26 cellular contexts compared by ENCODE assay signal in the genomic region with DNA sequence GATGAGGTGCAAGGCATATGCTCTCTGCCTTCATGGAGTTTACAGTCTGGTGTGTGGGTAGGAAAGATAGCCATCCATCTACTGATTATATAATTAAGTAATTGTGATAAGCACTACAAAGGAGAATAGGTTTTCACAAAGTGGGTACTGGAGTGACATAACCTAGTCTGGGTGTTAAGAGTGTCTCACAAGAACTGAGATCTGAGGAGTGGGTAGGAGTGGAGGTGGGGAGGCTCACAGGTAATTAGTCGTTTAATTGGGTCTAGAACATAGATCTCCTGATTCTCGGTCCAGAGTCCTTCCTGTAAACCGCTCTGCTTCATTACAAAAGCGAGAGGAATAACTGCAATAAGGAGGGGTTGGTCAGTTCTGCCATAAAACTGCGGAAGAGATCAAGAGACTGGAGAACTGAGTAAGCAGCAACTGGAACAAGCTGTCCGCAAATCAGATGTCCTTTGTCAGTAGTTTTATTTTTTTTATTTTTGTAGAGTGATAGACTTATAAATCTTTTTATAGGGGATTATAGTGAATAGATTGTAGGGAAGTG. TPM values are rescaled to one million over a fixed set of nuclear protein-coding genes. Genes with fewer than 3 reads are reported as not detected.
A peak's percentile ranks its signal among the peaks of the same experiment; 100 is the strongest.
DNase-seq lines count a peak whose midpoint lies in the region; FAIRE-seq and TF ChIP-seq lines count a peak whose summit lies in the region.
"Had no signal": no experiment of that assay in that cellular context is flagged by ENCODE, and none has a peak within 500 bp of the region (broad histone marks: within the 10 kb centered on the region; RNA-seq: fewer than 3 reads in every experiment).

No MANE protein-coding gene starts in this region.

- no peak overlapping the region for H3K4me3 ChIP-seq in KMS-11 (IDR thresholded peaks at IDR 0.05; ENCODE audit: insufficient read depth, low read depth, low read length)
- peak overlapping the region; percentile 99 for H3K4me3 ChIP-seq in endocrine pancreas (ENCODE audit: control insufficient read depth, insufficient read depth, low read length)
- peak overlapping the region; percentile 66 to 79 for H3K4me3 ChIP-seq in mucosa of rectum (ENCODE audit: low read length in 2 of 2)
- peak overlapping the region in 1 of 2 donors; percentile 98 for H3K4me3 ChIP-seq in small intestine (ENCODE audit: low read depth in 1 of 2, low read length in 2 of 2)
- no peak overlapping the region for H3K4me3 ChIP-seq in brain microvascular endothelial cell (ENCODE audit: low read depth, low read length)
- H3K4me3 ChIP-seq in spleen = no peak overlapping the region
- H3K4me3 ChIP-seq in right atrium auricular region = no peak overlapping the region
- H3K4me3 ChIP-seq: thyroid gland had no signal

- H3K4me2 ChIP-seq in KMS-11 = peak overlapping the region; percentile 92

- intact Hi-C loops in spleen (cut with DNase I; ENCODE audit: low total_unique reads) = no loop called here

- DNase-seq in small intestine (peak; percentile 91), brain microvascular endothelial cell (no peak), spleen (no peak), right atrium auricular region (ENCODE audit: low spot score) (no peak)
- DNase-seq in stimulated activated naive CD4-positive, alpha-beta T cell treated with Interleukin-2 at 50 U/mL for 16 hours (lab: John Stamatoyannopoulos, UW) = no peak
- DNase-seq: activated CD4-positive, alpha-beta memory T cell treated with anti-CD3 and anti-CD28 coated beads for 36 hours; activated CD4-positive, CD25-positive, alpha-beta regulatory T cell treated with anti-CD3 and anti-CD28 coated beads, Interleukin-2, amount 50 U/mL, for 72 hours; activated CD8-positive, alpha-beta memory T cell treated with anti-CD3 and anti-CD28 coated beads, Interleukin-2, amount 50 U/mL, for 4 hours; activated naive CD4-positive, alpha-beta T cell treated with anti-CD3 and anti-CD28 coated beads for 36 hours; H7; naive thymus-derived CD4-positive, alpha-beta T cell; NCI-H1417; NCI-H2029 treated with DMSO at 0.1 percent for 48 hours; NCI-H526; right cardiac atrium; SHP77; stimulated activated CD4-positive, alpha-beta T cell treated with anti-CD3 and anti-CD28 coated beads, Interleukin-12 subunit alpha, Interleukin-12 subunit beta, amount 100 ng/mL, for 4 hours; stimulated activated CD4-positive, alpha-beta T cell treated with anti-CD3 and anti-CD28 coated beads, Interleukin-2, amount 100 ng/mL, for 48 hours; stomach; T-helper 2 cell; thyroid gland had no signal

- H2AFZ ChIP-seq in KMS-11 (ENCODE audit: low read depth) = no peak overlapping the region

- H3K4me1 ChIP-seq in KMS-11 (ENCODE audit: low read depth, poor library complexity, severe bottlenecking) = peaks cover 15% of the 10 kb centered on the region
- H3K4me1 ChIP-seq in endocrine pancreas (ENCODE audit: control insufficient read depth, insufficient read depth, low read length) = peaks cover 18% of the 10 kb centered on the region
- H3K4me1 ChIP-seq in mucosa of rectum (ENCODE audit: control insufficient read depth in 2 of 2, insufficient read depth in 2 of 2, low read length in 2 of 2) = peaks cover 0 to 31% of the 10 kb centered on the region in 2 donors
- H3K4me1 ChIP-seq in small intestine (ENCODE audit: control insufficient read depth in 2 of 2, insufficient read depth in 1 of 2, low read depth in 1 of 2, low read length in 1 of 2) = peaks cover 0 to 4% of the 10 kb centered on the region in 2 donors
- H3K4me1 ChIP-seq in spleen = peaks cover 4 to 27% (median 19%) of the 10 kb centered on the region in 6 donors
- H3K4me1 ChIP-seq in right atrium auricular region = peaks cover 0 to 17% of the 10 kb centered on the region in 2 donors

- H3K9me3 ChIP-seq in endocrine pancreas (ENCODE audit: control insufficient read depth, low read length) (no peaks in the 10 kb centered on the region), mucosa of rectum (ENCODE audit: control insufficient read depth in 2 of 2, low read length in 2 of 2) (no peaks in the 10 kb centered on the region), small intestine (ENCODE audit: control insufficient read depth, low read depth) (no peaks in the 10 kb centered on the region), spleen (no peaks in the 10 kb centered on the region), right atrium auricular region (no peaks in the 10 kb centered on the region)
- H3K9me3 ChIP-seq: gastroesophageal sphincter, stomach, thyroid gland had no signal

- H3K27ac ChIP-seq in KMS-11 (no peak overlapping the region), mucosa of rectum (ENCODE audit: low read depth in 2 of 2, low read length in 2 of 2) (peak overlapping the region; percentile 74 to 80), small intestine (ENCODE audit: low read depth in 1 of 2, low read length in 1 of 2) (peak overlapping the region in 1 of 2 donors; percentile 0), brain microvascular endothelial cell (no peak overlapping the region), spleen (no peak overlapping the region), right atrium auricular region (no peak overlapping the region)
- H3K27ac ChIP-seq: gastroesophageal sphincter, thyroid gland had no signal

- TF ChIP-seq CTCF in KMS-11 (conservative IDR thresholded peaks at IDR 0.05; ENCODE audit: low read depth, low read length) (no peak), brain microvascular endothelial cell (IDR thresholded peaks at IDR 0.05; ENCODE audit: low read depth, low read length, missing control alignments) (no peak), spleen (IDR thresholded peaks at IDR 0.05 in 8 of 11, conservative IDR thresholded peaks at IDR 0.05 in 3 of 11) (no peak), right atrium auricular region (IDR thresholded peaks at IDR 0.05) (no peak)

- in situ Hi-C loops in brain microvascular endothelial cell (cut with HindIII; ENCODE audit: low pct_ligation_motif_present, low sequenced_read_pairs) = no loop called here

- H3K9ac ChIP-seq in KMS-11 (no peak overlapping the region), endocrine pancreas (ENCODE audit: control insufficient read depth, insufficient read depth, low read length) (no peak overlapping the region), mucosa of rectum (ENCODE audit: low read depth in 1 of 2, low read length in 2 of 2) (peak overlapping the region; percentile 14 to 70)

- H3K27me3 ChIP-seq in KMS-11 (ENCODE audit: insufficient read depth, low read depth) = no peaks in the 10 kb centered on the region
- no peaks in the 10 kb centered on the region for H3K27me3 ChIP-seq in endocrine pancreas (ENCODE audit: control insufficient read depth, insufficient read depth, low read length)
- H3K27me3 ChIP-seq in mucosa of rectum (ENCODE audit: control insufficient read depth in 2 of 2, insufficient read depth in 2 of 2, low read length in 2 of 2) = no peaks in the 10 kb centered on the region
- H3K27me3 ChIP-seq in small intestine (ENCODE audit: control insufficient read depth in 2 of 2, insufficient read depth in 2 of 2, low read length in 2 of 2) = no peaks in the 10 kb centered on the region
- H3K27me3 ChIP-seq in brain microvascular endothelial cell (replicated peaks) = no peaks in the 10 kb centered on the region
- H3K27me3 ChIP-seq in spleen (replicated peaks in 1 of 7) = peaks cover 0 to 93% (median 41%) of the 10 kb centered on the region in 7 donors
- H3K27me3 ChIP-seq in right atrium auricular region = no peaks in the 10 kb centered on the region
- H3K27me3 ChIP-seq: gastroesophageal sphincter, thyroid gland had no signal

- no peaks in the 10 kb centered on the region for H3K79me2 ChIP-seq in KMS-11 (ENCODE audit: insufficient read depth, low read depth)

- FAIRE-seq in small intestine (lab: Jason Lieb, UNC) = peak; percentile 81
- FAIRE-seq: GM18507 had no signal

- no peaks in the 10 kb centered on the region for H4K20me1 ChIP-seq in KMS-11 (ENCODE audit: insufficient read depth)

- no peaks in the 10 kb centered on the region for H3K36me3 ChIP-seq in KMS-11 (ENCODE audit: insufficient read depth)
- no peaks in the 10 kb centered on the region for H3K36me3 ChIP-seq in endocrine pancreas (ENCODE audit: control insufficient read depth, insufficient read depth, low read length)
- H3K36me3 ChIP-seq in mucosa of rectum (ENCODE audit: control insufficient read depth in 2 of 2, insufficient read depth in 2 of 2, low read length in 2 of 2) = no peaks in the 10 kb centered on the region
- H3K36me3 ChIP-seq in small intestine (ENCODE audit: control insufficient read depth in 2 of 2, insufficient read depth in 2 of 2, low read length in 2 of 2) = no peaks in the 10 kb centered on the region
- H3K36me3 ChIP-seq in brain microvascular endothelial cell (replicated peaks) = no peaks in the 10 kb centered on the region
- no peaks in the 10 kb centered on the region for H3K36me3 ChIP-seq in spleen
- H3K36me3 ChIP-seq in right atrium auricular region = no peaks in the 10 kb centered on the region
- H3K36me3 ChIP-seq: gastroesophageal sphincter, stomach, thyroid gland had no signal

- TF ChIP-seq POLR2A in spleen (IDR thresholded peaks at IDR 0.05) = no peak

- 19 to 49% (median 29%) methylated on average over 6 of the region's 6 CpGs for WGBS in small intestine, 3 donors
- WGBS in spleen, 5 donors = 77 to 86% (median 83%) methylated on average over 6 of the region's 6 CpGs

RNA-seq across cellular contexts. Expression of gene NEO1, which starts 2.2 kb away (rescaled TPM):
- 10 to 100 TPM in 2 of 3 donors, 1 to 10 TPM in 1; 8.4 to 28.8 (median 14.5) TPM for polyA plus RNA-seq in small intestine
- total RNA-seq in spleen = 10 to 100 TPM in 6 of 7 donors, 1 to 10 TPM in 1; 8.6 to 14.3 (median 12.6) TPM
- polyA plus RNA-seq in spleen = 1 to 10 TPM; 1.4 to 3.4 (median 1.6) TPM
- total RNA-seq in right atrium auricular region = 10 to 100 TPM; 14.4 to 15.9 TPM

Comparison
In these comparisons a context has a peak if more than half of its experiments do, and no peak if none do; other contexts are left out.
1. H3K27ac ChIP-seq: peak in mucosa of rectum (2 of 2); none in KMS-11 (single experiment), brain microvascular endothelial cell (single experiment), spleen (0 of 8) and right atrium auricular region (0 of 2).
2. H3K4me3 ChIP-seq: peak in endocrine pancreas (single experiment) and mucosa of rectum (2 of 2); none in KMS-11 (single experiment), brain microvascular endothelial cell (single experiment), spleen (0 of 8) and right atrium auricular region (0 of 2).
3. H3K9ac ChIP-seq: peak in mucosa of rectum (2 of 2); none in KMS-11 (single experiment) and endocrine pancreas (single experiment).